22 cellular contexts compared by ENCODE assay signal in the genomic region with DNA sequence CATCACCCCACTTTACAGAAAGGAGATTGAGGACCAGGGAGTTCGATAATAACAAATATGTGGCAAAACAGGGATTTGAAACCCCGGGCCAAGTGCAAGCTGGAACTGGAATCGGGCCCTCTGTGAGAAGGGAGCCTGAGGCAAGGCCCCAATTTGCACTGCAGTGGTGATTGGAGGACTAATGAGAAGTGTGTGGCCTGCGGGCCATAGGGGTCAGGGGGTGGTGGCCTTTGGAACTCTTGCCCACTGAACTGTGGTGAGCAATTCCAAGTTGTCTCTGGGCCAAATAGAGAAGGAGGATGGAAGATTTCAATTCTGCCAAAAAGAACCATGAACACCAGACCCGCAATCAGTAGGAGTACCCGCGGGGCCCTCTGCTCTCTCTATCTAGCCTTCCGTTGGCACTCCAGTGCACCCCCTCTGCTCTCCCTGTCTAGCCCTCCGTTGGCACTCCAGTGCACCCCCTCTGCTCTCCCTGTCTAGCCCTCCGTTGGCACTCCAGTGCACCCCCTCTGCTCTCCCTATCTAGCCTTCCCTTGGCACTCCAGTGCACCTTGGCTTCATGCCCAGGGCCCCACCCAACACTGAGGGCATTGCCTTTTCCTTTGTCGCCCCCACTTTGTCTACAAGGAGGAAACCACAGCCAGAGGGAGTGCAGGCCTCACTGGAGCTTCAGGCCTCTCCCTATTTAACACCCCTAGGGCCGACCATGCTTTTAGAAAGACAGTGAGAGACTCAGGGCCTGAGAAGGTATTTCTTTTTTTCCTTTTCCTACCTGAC. TPM values are rescaled to one million over a fixed set of nuclear protein-coding genes. Genes with fewer than 3 reads are reported as not detected.
A peak's percentile ranks its signal among the peaks of the same experiment; 100 is the strongest.
DNase-seq lines count a peak whose midpoint lies in the region; ATAC-seq and TF ChIP-seq lines count a peak whose summit lies in the region.
"Had no signal": no experiment of that assay in that cellular context is flagged by ENCODE, and none has a peak within 500 bp of the region (broad histone marks: within the 10 kb centered on the region; RNA-seq: fewer than 3 reads in every experiment).

No MANE protein-coding gene starts in this region.

- H3K4me1 ChIP-seq in CD8-positive, alpha-beta memory T cell (ENCODE audit: insufficient read depth, low read length): peaks cover 38% of the 10 kb centered on the region
- H3K4me1 ChIP-seq: BE2C had no signal

- H3K36me3 Mint-ChIP-seq in CD8-positive, alpha-beta memory T cell: peaks cover 0 to 29% (median 8%) of the 10 kb centered on the region in 3 donors
- peaks cover 17% of the 10 kb centered on the region for H3K36me3 Mint-ChIP-seq in activated T-helper 1 cell treated with anti-CD3 and anti-CD28 coated beads, Interleukin-12 subunit alpha, Interleukin-12 subunit beta, Interleukin-2, Interleukin-4 antibody, amounts not matched to agents 30 ng/mL and 10 ng/mL and 1 ng/mL, durations not matched to agents 14 hours and 24 hours and 36 hours (ENCODE audit: low read depth)
- peaks cover 14% of the 10 kb centered on the region for H3K36me3 Mint-ChIP-seq in osteocyte (ENCODE audit: unreplicated experiment)

- no peaks in the 10 kb centered on the region for H3K27me3 ChIP-seq in CD8-positive, alpha-beta memory T cell (ENCODE audit: insufficient read depth, low read length, poor library complexity, severe bottlenecking)
- H3K27me3 ChIP-seq: BE2C, suprapubic skin had no signal

- H3K27me3 Mint-ChIP-seq in CD8-positive, alpha-beta memory T cell: no peaks in the 10 kb centered on the region
- no peaks in the 10 kb centered on the region for H3K27me3 Mint-ChIP-seq in activated T-helper 1 cell treated with anti-CD3 and anti-CD28 coated beads, Interleukin-12 subunit alpha, Interleukin-12 subunit beta, Interleukin-2, Interleukin-4 antibody, amounts not matched to agents 30 ng/mL and 10 ng/mL and 1 ng/mL, durations not matched to agents 14 hours and 24 hours and 36 hours (ENCODE audit: insufficient read depth)
- no peaks in the 10 kb centered on the region for H3K27me3 Mint-ChIP-seq in osteocyte (ENCODE audit: unreplicated experiment)

- no peak overlapping the region for H3K4me3 ChIP-seq in CD8-positive, alpha-beta memory T cell (ENCODE audit: low read length)
- H3K4me3 ChIP-seq: sigmoid colon, suprapubic skin had no signal

- CTCF ChIA-PET in CD8-positive, alpha-beta memory T cell (lab: Charles Lee): interaction anchor here (1.3 kb wide), 1 partner anchor 8 kb away, joined by 3 read pairs; no protein-coding TSS in a partner anchor

- intact Hi-C loops in activated T-helper 1 cell treated with anti-CD3 and anti-CD28 coated beads, Interleukin-12 subunit alpha, Interleukin-12 subunit beta, Interleukin-2, Interleukin-4 antibody, amounts not matched to agents 30 ng/mL and 10 ng/mL and 1 ng/mL, durations not matched to agents 14 hours and 24 hours and 36 hours (cut with micrococcal nuclease): no loop called here

- peak overlapping the region in 2 of 7 donors; percentile 6 to 10 for H3K4me3 Mint-ChIP-seq in CD8-positive, alpha-beta memory T cell
- H3K4me3 Mint-ChIP-seq in activated T-helper 1 cell treated with anti-CD3 and anti-CD28 coated beads, Interleukin-12 subunit alpha, Interleukin-12 subunit beta, Interleukin-2, Interleukin-4 antibody, amounts not matched to agents 30 ng/mL and 10 ng/mL and 1 ng/mL, durations not matched to agents 14 hours and 24 hours and 36 hours: no peak overlapping the region
- no peak overlapping the region for H3K4me3 Mint-ChIP-seq in osteocyte (ENCODE audit: unreplicated experiment)
- H3K4me3 Mint-ChIP-seq: mesothelial cell of epicardium had no signal

- no peaks in the 10 kb centered on the region for H3K36me3 ChIP-seq in CD8-positive, alpha-beta memory T cell (ENCODE audit: insufficient read depth, low read length)
- H3K36me3 ChIP-seq: BE2C had no signal

- TF ChIP-seq EP300 in Ishikawa (IDR thresholded peaks at IDR 0.05; ENCODE audit: borderline replicate concordance): no peak

- POLR2A ChIA-PET in CD8-positive, alpha-beta memory T cell (lab: Charles Lee): no interaction called here

- H3K27ac ChIP-seq in CD8-positive, alpha-beta memory T cell (ENCODE audit: low read depth, low read length): no peak overlapping the region
- H3K27ac ChIP-seq: sigmoid colon, suprapubic skin had no signal

- no peaks in the 10 kb centered on the region for H3K9me3 ChIP-seq in CD8-positive, alpha-beta memory T cell (ENCODE audit: low read length)
- H3K9me3 ChIP-seq: BE2C, sigmoid colon, suprapubic skin had no signal

- ATAC-seq in GM18517 (IDR thresholded peaks at IDR 0.05; ENCODE audit: unreplicated experiment): no peak

- H3K4me1 Mint-ChIP-seq in CD8-positive, alpha-beta memory T cell: peaks cover 35 to 47% (median 43%) of the 10 kb centered on the region in 3 donors
- peaks cover 36% of the 10 kb centered on the region for H3K4me1 Mint-ChIP-seq in activated T-helper 1 cell treated with anti-CD3 and anti-CD28 coated beads, Interleukin-12 subunit alpha, Interleukin-12 subunit beta, Interleukin-2, Interleukin-4 antibody, amounts not matched to agents 30 ng/mL and 10 ng/mL and 1 ng/mL, durations not matched to agents 14 hours and 24 hours and 36 hours (ENCODE audit: low read depth)
- H3K4me1 Mint-ChIP-seq in osteocyte (ENCODE audit: unreplicated experiment): peaks cover 38% of the 10 kb centered on the region

- peak overlapping the region in 6 of 8 donors; percentile 30 to 82 (median 54) for H3K27ac Mint-ChIP-seq in CD8-positive, alpha-beta memory T cell
- H3K27ac Mint-ChIP-seq in activated T-helper 1 cell treated with anti-CD3 and anti-CD28 coated beads, Interleukin-12 subunit alpha, Interleukin-12 subunit beta, Interleukin-2, Interleukin-4 antibody, amounts not matched to agents 30 ng/mL and 10 ng/mL and 1 ng/mL, durations not matched to agents 14 hours and 24 hours and 36 hours: peak overlapping the region; percentile 58
- peak overlapping the region; percentile 14 for H3K27ac Mint-ChIP-seq in osteocyte (ENCODE audit: unreplicated experiment)
- H3K27ac Mint-ChIP-seq: mesothelial cell of epicardium had no signal

- no peak for TF ChIP-seq CTCF in osteocyte (IDR thresholded peaks at IDR 0.05)

- DNase-seq in CD8-positive, alpha-beta memory T cell: no peak
- no peak for DNase-seq in activated T-helper 1 cell treated with anti-CD3 and anti-CD28 coated beads, Interleukin-12 subunit alpha, Interleukin-12 subunit beta, Interleukin-2, Interleukin-4 antibody, amounts not matched to agents 30 ng/mL and 10 ng/mL and 1 ng/mL, durations not matched to agents 14 hours and 24 hours and 36 hours (ENCODE audit: low spot score)
- DNase-seq in osteocyte (ENCODE audit: extremely low spot score, unreplicated experiment): no peak
- DNase-seq in COLO668 (lab: John Stamatoyannopoulos, UW; ENCODE audit: unreplicated experiment): no peak
- DNase-seq in NCI-H2171 treated with DMSO at 0.1 percent for 48 hours (lab: John Stamatoyannopoulos, UW): no peak
- DNase-seq: activated CD4-positive, alpha-beta T cell treated with anti-CD3 and anti-CD28 coated beads for 4 hours; BE2C; IMR-90; NCI-H1092 treated with DMSO at 0.1 percent for 48 hours; NK-92 treated with Interleukin-12 subunit alpha and Interleukin-12 subunit beta, amount 100 ng/mL, for 24 hours; nucleus accumbens; Right ventricle myocardium superior; sigmoid colon; stimulated activated CD4-positive, alpha-beta T cell treated with anti-CD3 and anti-CD28 coated beads, Interleukin-2, amount 100 ng/mL, for 24 hours had no signal

- TF ChIP-seq RAD21 in Ishikawa (IDR thresholded peaks at IDR 0.05; ENCODE audit: low read depth): no peak

- no peaks in the 10 kb centered on the region for H3K9me3 Mint-ChIP-seq in CD8-positive, alpha-beta memory T cell
- H3K9me3 Mint-ChIP-seq in activated T-helper 1 cell treated with anti-CD3 and anti-CD28 coated beads, Interleukin-12 subunit alpha, Interleukin-12 subunit beta, Interleukin-2, Interleukin-4 antibody, amounts not matched to agents 30 ng/mL and 10 ng/mL and 1 ng/mL, durations not matched to agents 14 hours and 24 hours and 36 hours: no peaks in the 10 kb centered on the region
- no peaks in the 10 kb centered on the region for H3K9me3 Mint-ChIP-seq in osteocyte (ENCODE audit: unreplicated experiment)
- H3K9me3 Mint-ChIP-seq: mesothelial cell of epicardium had no signal

TF ChIP-seq in Ishikawa, 13 proteins besides CTCF, POLR2A, EP300 and RAD21 (continues in another document):
- TF ChIP-seq, protein P1, sequence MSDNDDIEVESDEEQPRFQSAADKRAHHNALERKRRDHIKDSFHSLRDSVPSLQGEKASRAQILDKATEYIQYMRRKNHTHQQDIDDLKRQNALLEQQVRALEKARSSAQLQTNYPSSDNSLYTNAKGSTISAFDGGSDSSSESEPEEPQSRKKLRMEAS (IDR thresholded peaks at IDR 0.05): no peak
- no peak for TF ChIP-seq TEAD4 (IDR thresholded peaks at IDR 0.05)

RNA-seq across cellular contexts. Expression of gene PTPRA, which starts 6.0 kb away (rescaled TPM):
- 10 to 100 TPM; 51.6 to 57.8 TPM for total RNA-seq in CD8-positive, alpha-beta memory T cell
- 56.9 TPM for polyA plus RNA-seq in CD8-positive, alpha-beta memory T cell
- total RNA-seq in activated T-helper 1 cell treated with anti-CD3 and anti-CD28 coated beads, Interleukin-12 subunit alpha, Interleukin-12 subunit beta, Interleukin-2, Interleukin-4 antibody, amounts not matched to agents 30 ng/mL and 10 ng/mL and 1 ng/mL, durations not matched to agents 14 hours and 24 hours and 36 hours: 64.0 and 67.5 TPM in 2 replicates
- 80.2 and 88.6 TPM in 2 replicates for total RNA-seq in osteocyte

RNA-seq across cellular contexts. Expression of gene VPS16, which starts 26.7 kb away (rescaled TPM):
- total RNA-seq in CD8-positive, alpha-beta memory T cell: 10 to 100 TPM; 47.8 to 49.1 TPM
- polyA plus RNA-seq in CD8-positive, alpha-beta memory T cell: 40.1 TPM
- total RNA-seq in activated T-helper 1 cell treated with anti-CD3 and anti-CD28 coated beads, Interleukin-12 subunit alpha, Interleukin-12 subunit beta, Interleukin-2, Interleukin-4 antibody, amounts not matched to agents 30 ng/mL and 10 ng/mL and 1 ng/mL, durations not matched to agents 14 hours and 24 hours and 36 hours: 46.0 and 48.9 TPM in 2 replicates
- 45.2 and 51.1 TPM in 2 replicates for total RNA-seq in osteocyte

RNA-seq across cellular contexts. Expression of gene PCED1A, which starts 26.8 kb away (rescaled TPM):
- total RNA-seq in CD8-positive, alpha-beta memory T cell: 10 to 100 TPM; 30.8 to 34.0 TPM
- polyA plus RNA-seq in CD8-positive, alpha-beta memory T cell: 20.2 TPM
- 24.0 and 27.9 TPM in 2 replicates for total RNA-seq in activated T-helper 1 cell treated with anti-CD3 and anti-CD28 coated beads, Interleukin-12 subunit alpha, Interleukin-12 subunit beta, Interleukin-2, Interleukin-4 antibody, amounts not matched to agents 30 ng/mL and 10 ng/mL and 1 ng/mL, durations not matched to agents 14 hours and 24 hours and 36 hours
- total RNA-seq in osteocyte: 68.3 and 80.8 TPM in 2 replicates

RNA-seq across cellular contexts. Expression of gene TMEM239, which starts 51.1 kb away (rescaled TPM):
- total RNA-seq in CD8-positive, alpha-beta memory T cell: not detected
- not detected for polyA plus RNA-seq in CD8-positive, alpha-beta memory T cell
- total RNA-seq in activated T-helper 1 cell treated with anti-CD3 and anti-CD28 coated beads, Interleukin-12 subunit alpha, Interleukin-12 subunit beta, Interleukin-2, Interleukin-4 antibody, amounts not matched to agents 30 ng/mL and 10 ng/mL and 1 ng/mL, durations not matched to agents 14 hours and 24 hours and 36 hours: not detected in 2 replicates
- total RNA-seq in osteocyte: not detected in 2 replicates
- total RNA-seq: fibroblast of lung; IMR-90; kidney epithelial cell; mesothelial cell of epicardium; Right ventricle myocardium superior; T-helper 1 cell treated with Interleukin-12 subunit alpha and Interleukin-12 subunit beta and Interleukin-4 antibody, amounts not matched to agents 30 ng/mL and 1 ng/mL, for 36 hours had no signal
- polyA plus RNA-seq: adipose tissue, sigmoid colon had no signal

RNA-seq across cellular contexts. Expression of gene C20orf141, which starts 52.5 kb away (rescaled TPM):
- not detected for total RNA-seq in CD8-positive, alpha-beta memory T cell
- not detected for polyA plus RNA-seq in CD8-positive, alpha-beta memory T cell
- total RNA-seq in activated T-helper 1 cell treated with anti-CD3 and anti-CD28 coated beads, Interleukin-12 subunit alpha, Interleukin-12 subunit beta, Interleukin-2, Interleukin-4 antibody, amounts not matched to agents 30 ng/mL and 10 ng/mL and 1 ng/mL, durations not matched to agents 14 hours and 24 hours and 36 hours: not detected in 2 replicates
- not detected in 2 replicates for total RNA-seq in osteocyte
- total RNA-seq: fibroblast of lung; kidney epithelial cell; mesothelial cell of epicardium; Right ventricle myocardium superior; sigmoid colon; suprapubic skin; T-helper 1 cell treated with Interleukin-12 subunit alpha and Interleukin-12 subunit beta and Interleukin-4 antibody, amounts not matched to agents 30 ng/mL and 1 ng/mL, for 36 hours had no signal
